ENCODE assay signal across 8 cellular contexts in genomic region chr16:90046122-90046970, GRCh38. TPM values are rescaled to one million over a fixed set of nuclear protein-coding genes. Genes with fewer than 3 reads are reported as not detected.
DNase-seq lines count a peak whose midpoint lies in the region; ATAC-seq and TF ChIP-seq lines count a peak whose summit lies in the region.

No MANE protein-coding gene starts in this region.

- H3K27me3 ChIP-seq in ascending aorta, result no peaks in the 10 kb centered on the region
- H3K27me3 ChIP-seq in uterus, result no peaks in the 10 kb centered on the region

- H3K36me3 ChIP-seq in ascending aorta (peaks cover 0 to 5% of the 10 kb centered on the region in 2 donors), uterus (no peaks in the 10 kb centered on the region)

- intact Hi-C loops in Right ventricle myocardium superior (cut with DNase I), result no loop called here
- intact Hi-C loops in left ventricle myocardium superior (cut with micrococcal nuclease), result no loop called here
- intact Hi-C loops in ascending aorta (cut with DNase I), result no loop called here
- intact Hi-C loops in uterus (cut with DNase I; ENCODE audit: low total_unique reads), result no loop called here

- ATAC-seq in Right ventricle myocardium superior (ENCODE audit: poor library complexity), result peak; percentile 4
- no peak for ATAC-seq in left ventricle myocardium superior
- no peak for ATAC-seq in GM21360 (IDR thresholded peaks at IDR 0.05; ENCODE audit: unreplicated experiment)

- H3K4me1 ChIP-seq in ascending aorta (peaks cover 4 to 15% of the 10 kb centered on the region in 2 donors), uterus (peaks cover 0 to 13% of the 10 kb centered on the region in 2 donors)

- TF ChIP-seq CTCF in ascending aorta (IDR thresholded peaks at IDR 0.05) (no peak), uterus (IDR thresholded peaks at IDR 0.05) (no peak)

- TF ChIP-seq POLR2A in uterus (IDR thresholded peaks at IDR 0.05), result no peak
- no peak for TF ChIP-seq POLR2A in erythroblast (IDR thresholded peaks at IDR 0.05; ENCODE audit: low read length)

- H3K9me3 ChIP-seq in ascending aorta (no peaks in the 10 kb centered on the region), uterus (no peaks in the 10 kb centered on the region)

- DNase-seq in Right ventricle myocardium superior (no peak), left ventricle myocardium superior (no peak), ascending aorta (ENCODE audit: low spot score in 2 of 2) (no peak), left kidney (ENCODE audit: low read depth, low spot score) (peak; percentile 95), uterus (no peak), erythroblast (lab: John Stamatoyannopoulos, UW) (no peak), NCI-H226 (no peak)

- H3K4me3 ChIP-seq in ascending aorta (peak overlapping the region; percentile 41 to 70), uterus (peak overlapping the region; percentile 18 to 39)

- H3K27ac ChIP-seq in ascending aorta, result no peak overlapping the region
- H3K27ac ChIP-seq in uterus, result peak overlapping the region in 1 of 2 donors; percentile 80

RNA-seq across cellular contexts. Expression of gene DBNDD1, which starts 27.1 kb away (rescaled TPM):
- total RNA-seq in Right ventricle myocardium superior, result 6.3 TPM
- 6.3 TPM for total RNA-seq in left ventricle myocardium superior
- 2.7 TPM for total RNA-seq in ascending aorta
- 1 to 10 TPM in 2 of 4 donors, not detected in 2; 1.0 to 4.2 TPM for total RNA-seq in uterus

RNA-seq across cellular contexts. Expression of gene PRDM7, which starts 30.8 kb away (rescaled TPM):
- not detected for total RNA-seq in Right ventricle myocardium superior
- not detected for total RNA-seq in left ventricle myocardium superior
- total RNA-seq in ascending aorta, result not detected
- total RNA-seq in uterus, result under 1 TPM in 1 of 4 donors, not detected in 3; 0.35 TPM
